Comparison of ENCODE assay signal across 9 cellular contexts in genomic region chr9:129484325-129485000, GRCh38.
A peak's percentile ranks its signal among the peaks of the same experiment; 100 is the strongest.
DNase-seq lines count a peak whose midpoint lies in the region; ATAC-seq and TF ChIP-seq lines count a peak whose summit lies in the region.
"Had no signal": no experiment of that assay in that cellular context is flagged by ENCODE, and none has a peak within 500 bp of the region (broad histone marks: within the 10 kb centered on the region; RNA-seq: fewer than 3 reads in every experiment).

No MANE protein-coding gene starts in this region.

- no peak overlapping the region for H2AFZ ChIP-seq in fibroblast of lung (ENCODE audit: low read length)

- H3K36me3 ChIP-seq in fibroblast of lung (ENCODE audit: control insufficient read depth, insufficient read depth, low read length): no peaks in the 10 kb centered on the region
- no peaks in the 10 kb centered on the region for H3K36me3 ChIP-seq in rectal smooth muscle tissue (ENCODE audit: control insufficient read depth, insufficient read depth, low read length)

- H3K9me3 Mint-ChIP-seq in T-cell: no peaks in the 10 kb centered on the region

- H3K27ac ChIP-seq in C4-2B (peak overlapping the region; percentile 99), fibroblast of lung (ENCODE audit: insufficient read depth, low read length) (peak overlapping the region; percentile 100), rectal smooth muscle tissue (ENCODE audit: low read depth, low read length) (peak overlapping the region; percentile 99)

- no peak overlapping the region for H3K4me2 ChIP-seq in fibroblast of lung (ENCODE audit: extremely low read depth, insufficient read depth, low read length)

- no peaks in the 10 kb centered on the region for H4K20me1 ChIP-seq in fibroblast of lung (ENCODE audit: control insufficient read depth, extremely low read depth, insufficient read depth, low read length)

- CTCF ChIA-PET in T-cell (lab: Charles Lee): no interaction called here

- H3K4me3 ChIP-seq in fibroblast of lung (replicated peaks in 1 of 4; ENCODE audit: control extremely low read depth in 1 of 4, insufficient read depth in 1 of 4, low read depth in 3 of 4, low read length in 4 of 4) (peak overlapping the region in 1 of 4 experiments; percentile 39), rectal smooth muscle tissue (ENCODE audit: low read length) (peak overlapping the region; percentile 38)

- H3K4me1 ChIP-seq in fibroblast of lung (ENCODE audit: control insufficient read depth, extremely low read depth, insufficient read depth, low read length): peaks cover 58% of the 10 kb centered on the region
- H3K4me1 ChIP-seq in rectal smooth muscle tissue (ENCODE audit: control insufficient read depth, insufficient read depth, low read length): peaks cover 60% of the 10 kb centered on the region

- ATAC-seq in T-cell (replicated peaks in 1 of 4): no peak
- no peak for ATAC-seq in HG03432 (IDR thresholded peaks at IDR 0.05; ENCODE audit: unreplicated experiment)
- no peak for ATAC-seq in HG02610 (IDR thresholded peaks at IDR 0.05; ENCODE audit: unreplicated experiment)
- no peak for ATAC-seq in GM19463 (IDR thresholded peaks at IDR 0.05; ENCODE audit: unreplicated experiment)
- ATAC-seq in GM19467 (IDR thresholded peaks at IDR 0.05; ENCODE audit: unreplicated experiment): no peak

- H3K4me3 Mint-ChIP-seq in T-cell: peak overlapping the region; percentile 31 to 63 (median 58)

- H3K27me3 ChIP-seq in fibroblast of lung (ENCODE audit: control insufficient read depth, insufficient read depth, low read length) (no peaks in the 10 kb centered on the region), rectal smooth muscle tissue (ENCODE audit: control insufficient read depth, insufficient read depth, low read length) (no peaks in the 10 kb centered on the region)

- peak overlapping the region; percentile 95 for H3K9ac ChIP-seq in fibroblast of lung (ENCODE audit: insufficient read depth, low read length)
- H3K9ac ChIP-seq in rectal smooth muscle tissue (ENCODE audit: low read length): peak overlapping the region; percentile 26

- no peaks in the 10 kb centered on the region for H3K79me2 ChIP-seq in fibroblast of lung (ENCODE audit: control insufficient read depth, insufficient read depth, low read length)

- H3K9me3 ChIP-seq in fibroblast of lung (ENCODE audit: control insufficient read depth, insufficient read depth, low read depth, low read length): no peaks in the 10 kb centered on the region

- TF ChIP-seq CTCF in C4-2B (conservative IDR thresholded peaks at IDR 0.05) (no peak), fibroblast of lung (conservative IDR thresholded peaks at IDR 0.05 in 1 of 2, IDR thresholded peaks at IDR 0.05 in 1 of 2; ENCODE audit: low read depth in 1 of 2, low read length in 2 of 2) (no peak)

- no peak for DNase-seq in T-cell
- no peak for DNase-seq in fibroblast of lung (ENCODE audit: low read depth in 2 of 2)
- DNase-seq: GF-D8 had no signal

- H3K27me3 Mint-ChIP-seq in T-cell: peaks cover 0 to 8% of the 10 kb centered on the region in 2 donors

- peaks cover 40 to 57% (median 54%) of the 10 kb centered on the region in 3 donors for H3K4me1 Mint-ChIP-seq in T-cell

- POLR2A ChIA-PET in T-cell (lab: Charles Lee): no interaction called here

- no peaks in the 10 kb centered on the region for H3K36me3 Mint-ChIP-seq in T-cell

- peak overlapping the region; percentile 77 to 89 for H3K27ac Mint-ChIP-seq in T-cell
